Comparison of ENCODE assay signal across 29 cellular contexts in the genomic region with DNA sequence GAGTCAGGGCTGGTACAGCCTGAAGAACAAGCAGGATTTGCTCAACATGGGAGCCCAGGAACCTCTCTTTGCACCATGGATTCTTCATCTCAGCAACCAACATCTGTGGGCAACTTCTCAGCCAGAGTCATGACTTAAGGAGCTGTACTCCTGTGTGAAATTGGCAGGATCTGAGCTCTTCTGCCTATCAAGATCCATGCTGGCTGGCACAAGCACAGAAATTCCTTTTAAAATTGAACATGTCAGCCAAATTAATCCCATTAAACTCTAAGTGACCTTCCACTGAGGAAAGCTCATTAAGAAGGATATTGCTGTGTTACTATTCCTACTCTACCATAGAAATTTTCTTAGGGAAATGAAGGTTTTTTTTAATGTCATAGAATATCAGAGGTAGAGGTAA.
"Had no signal": no experiment of that assay in that cellular context is flagged by ENCODE, and none has a peak within 500 bp of the region (broad histone marks: within the 10 kb centered on the region; RNA-seq: fewer than 3 reads in every experiment).

No MANE protein-coding gene starts in this region.

- DNase-seq: dermis blood vessel endothelial cell; effector memory CD4-positive, alpha-beta T cell; erythroblast; esophagus squamous epithelium; foreskin melanocyte; glutamatergic neuron; heart right ventricle; hippocampal formation; islet precursor cell; left ventricle myocardium superior; lower lobe of right lung; mucosa of descending colon; naive B cell; pancreas; stimulated activated CD4-positive, alpha-beta T cell treated with anti-CD3 and anti-CD28 coated beads, Interleukin-12 subunit alpha, Interleukin-12 subunit beta, amount 100 ng/mL, for 4 hours; stimulated activated CD4-positive, alpha-beta T cell treated with anti-CD3 and anti-CD28 coated beads, Interleukin-1b, Interleukin-23, amount 100 ng/mL, for 48 hours; stimulated activated CD4-positive, alpha-beta T cell treated with anti-CD3 and anti-CD28 coated beads, Interleukin-4, amount 100 ng/mL, for 1 hour; stimulated activated CD8-positive, alpha-beta memory T cell treated with anti-CD3 and anti-CD28 coated beads, Interleukin-4, amount 100 ng/mL, for 48 hours; stimulated activated naive CD4-positive, alpha-beta T cell; stimulated activated naive CD8-positive, alpha-beta T cell treated with anti-CD3 and anti-CD28 coated beads, Interleukin-15, amount 100 ng/mL, for 72 hours; transverse colon had no signal

- H3K36me3 ChIP-seq: esophagus squamous epithelium, heart right ventricle, lower lobe of right lung, neutrophil, pancreas, right atrium auricular region, suprapubic skin, transverse colon, vagina had no signal

- H3K9me3 ChIP-seq: lower lobe of right lung, mucosa of descending colon, neutrophil, pancreas, right atrium auricular region, suprapubic skin, transverse colon, vagina had no signal

- H3K4me1 ChIP-seq: esophagus squamous epithelium, heart right ventricle, lower lobe of right lung, right atrium auricular region, suprapubic skin, transverse colon, vagina had no signal

- H3K4me2 ChIP-seq: smooth muscle cell had no signal

- H3K4me3 ChIP-seq: coronary artery, esophagus squamous epithelium, heart right ventricle, lower lobe of right lung, mucosa of descending colon, pancreas, right atrium auricular region, smooth muscle cell, suprapubic skin, transverse colon, vagina had no signal

- ATAC-seq: heart right ventricle; left ventricle myocardium superior; lower lobe of right lung; mucosa of descending colon; natural killer cell treated with Interleukin-12 subunit alpha and Interleukin-12 subunit beta and Interleukin-15 and Interleukin-18, amount 100 ng/mL, for 72 hours; sciatic nerve; stimulated activated naive CD8-positive, alpha-beta T cell treated with anti-CD3 and anti-CD28 coated beads, Interleukin-15, amount 100 ng/mL, for 72 hours had no signal

- H3K27me3 ChIP-seq: esophagus squamous epithelium, heart right ventricle, pancreas, right atrium auricular region, suprapubic skin, transverse colon, vagina had no signal

- H3K27ac ChIP-seq: coronary artery, esophagus squamous epithelium, heart right ventricle, lower lobe of right lung, neutrophil, pancreas, right atrium auricular region, suprapubic skin, transverse colon, vagina had no signal
